ENCODE assay signal across 9 cellular contexts in the genomic region with DNA sequence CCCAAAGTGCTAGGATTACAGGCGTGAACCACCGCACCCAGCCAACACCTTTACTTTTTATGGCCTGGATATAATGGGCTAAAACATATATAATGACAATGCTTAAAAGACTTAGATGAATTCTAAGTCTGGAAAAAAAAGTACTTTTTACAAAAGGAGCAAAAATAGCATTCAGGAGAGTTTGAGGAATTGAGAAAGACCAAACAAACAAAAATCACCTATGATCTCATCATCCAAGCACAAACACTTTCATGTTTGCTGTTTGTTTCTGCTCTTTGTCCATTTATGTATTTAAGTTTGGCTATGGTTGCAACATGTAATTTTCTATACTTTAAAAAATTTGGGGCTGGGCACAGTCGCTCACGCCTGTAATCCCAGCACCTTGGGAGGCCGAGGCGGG.
"Had no signal": no experiment of that assay in that cellular context is flagged by ENCODE, and none has a peak within 500 bp of the region (broad histone marks: within the 10 kb centered on the region; RNA-seq: fewer than 3 reads in every experiment).

No MANE protein-coding gene starts in this region.

- DNase-seq: GM23248, GOT3, H7, IMR-90, KG1 had no signal

- H3K27ac ChIP-seq: GM23248 had no signal

- H3K9me3 ChIP-seq: HAP-1 had no signal

- H3K4me3 ChIP-seq: GM23248, HAP-1, K562 had no signal

- FAIRE-seq: HTR-8/SVneo, K562 had no signal

- ATAC-seq: HCT116, K562 had no signal

- H3K36me3 ChIP-seq: HAP-1 had no signal
